ENCODE assay signal across 20 cellular contexts in the genomic region with DNA sequence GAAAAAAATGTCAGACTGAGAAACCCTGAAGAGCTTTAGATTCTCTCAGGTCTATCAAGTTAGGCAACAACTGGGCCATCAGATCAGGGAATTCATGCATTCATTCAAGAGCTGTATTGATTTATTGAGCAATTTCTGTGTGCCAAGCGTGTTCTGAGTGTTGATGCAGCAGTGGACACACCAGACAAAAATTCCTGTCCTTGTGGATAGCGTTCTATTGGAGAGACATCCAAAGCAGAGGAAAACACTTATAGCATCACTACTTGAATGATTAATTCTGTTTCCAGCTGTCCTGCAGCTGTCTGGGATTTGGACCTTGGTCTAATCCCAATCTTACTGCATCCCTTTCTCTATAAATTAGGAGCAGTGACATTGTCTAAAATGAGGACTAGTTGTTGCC.
A peak's percentile ranks its signal among the peaks of the same experiment; 100 is the strongest.
DNase-seq lines count a peak whose midpoint lies in the region; ATAC-seq and TF ChIP-seq lines count a peak whose summit lies in the region.
"Had no signal": no experiment of that assay in that cellular context is flagged by ENCODE, and none has a peak within 500 bp of the region (broad histone marks: within the 10 kb centered on the region; RNA-seq: fewer than 3 reads in every experiment).

No MANE protein-coding gene starts in this region.

- no peak overlapping the region for H3K4me3 ChIP-seq in AG10803 (ENCODE audit: low read length)
- H3K4me3 ChIP-seq in gastroesophageal sphincter = no peak overlapping the region
- no peak overlapping the region for H3K4me3 ChIP-seq in osteoblast (ENCODE audit: insufficient read depth, low read length)
- H3K4me3 ChIP-seq: GM12878, GM23338, HAP-1, MG63 had no signal

- no peak for TF ChIP-seq POLR2A in gastroesophageal sphincter (IDR thresholded peaks at IDR 0.05)

- 40 to 73% methylated on average over 1 to 2 of the region's 2 CpGs for WGBS in gastroesophageal sphincter (ENCODE audit: low coverage in 1 of 2), 2 donors

- H3K27me3 ChIP-seq in gastroesophageal sphincter (no peaks in the 10 kb centered on the region), osteoblast (ENCODE audit: insufficient read depth, low read length) (no peaks in the 10 kb centered on the region)
- H3K27me3 ChIP-seq: MG63 had no signal

- no peak for TF ChIP-seq CTCF in AG10803 (conservative IDR thresholded peaks at IDR 0.05; ENCODE audit: low read length)
- TF ChIP-seq CTCF in gastroesophageal sphincter (IDR thresholded peaks at IDR 0.05) = no peak
- TF ChIP-seq CTCF in osteoblast (IDR thresholded peaks at IDR 0.05; ENCODE audit: extremely low read depth, low read depth, low read length) = no peak

- no peaks in the 10 kb centered on the region for H3K36me3 ChIP-seq in gastroesophageal sphincter
- no peaks in the 10 kb centered on the region for H3K36me3 ChIP-seq in osteoblast (ENCODE audit: insufficient read depth, low read length)
- H3K36me3 ChIP-seq: HAP-1, MG63 had no signal

- no peaks in the 10 kb centered on the region for H4K20me1 ChIP-seq in osteoblast (ENCODE audit: insufficient read depth, low read length)

- H3K27ac ChIP-seq in gastroesophageal sphincter (peak overlapping the region in 1 of 4 donors; percentile 35), osteoblast (ENCODE audit: low read depth, low read length) (no peak overlapping the region)

- no peak overlapping the region for H3K4me2 ChIP-seq in osteoblast (ENCODE audit: insufficient read depth, low read length)
- H3K4me2 ChIP-seq: GM23338 had no signal

- peak overlapping the region; percentile 52 for H2AFZ ChIP-seq in osteoblast (ENCODE audit: low read length)
- H2AFZ ChIP-seq: GM23338 had no signal

- peak; percentile 57 for ATAC-seq in gastroesophageal sphincter
- ATAC-seq in HG03097 (IDR thresholded peaks at IDR 0.05; ENCODE audit: low FRiP score, unreplicated experiment) = no peak
- ATAC-seq in HG03108 (IDR thresholded peaks at IDR 0.05; ENCODE audit: unreplicated experiment) = no peak
- ATAC-seq: GM12878, GM23338 had no signal

- H3K79me2 ChIP-seq in osteoblast (ENCODE audit: insufficient read depth, low read length) = no peaks in the 10 kb centered on the region

- TF ChIP-seq EP300 in gastroesophageal sphincter (IDR thresholded peaks at IDR 0.05) = no peak

- H3K4me1 ChIP-seq in gastroesophageal sphincter (peaks cover 0 to 10% (median 0%) of the 10 kb centered on the region in 3 donors), osteoblast (ENCODE audit: insufficient read depth, low read length) (peaks cover 26% of the 10 kb centered on the region)
- H3K4me1 ChIP-seq: HAP-1 had no signal

- H3K9me3 ChIP-seq in gastroesophageal sphincter (no peaks in the 10 kb centered on the region), osteoblast (ENCODE audit: low read depth, low read length) (no peaks in the 10 kb centered on the region)
- H3K9me3 ChIP-seq: HAP-1, MG63 had no signal

- DNase-seq in AG10803 (ENCODE audit: low read depth) (peak; percentile 85), LHCN-M2 (ENCODE audit: low read depth) (peak; percentile 83), osteoblast (ENCODE audit: insufficient read length, low spot score, missing footprints) (no peak), GDM1 (lab: John Stamatoyannopoulos, UW) (no peak), NCI-H1092 (lab: John Stamatoyannopoulos, UW) (no peak)
- DNase-seq: CD4-positive, CD25-positive, alpha-beta regulatory T cell; COR-L47; DMS79; Kasumi-1; MG63; NCI-H1417 treated with DMSO at 0.1 percent for 48 hours; NCI-H187; NCI-H446 treated with DMSO at 0.1 percent for 48 hours; NCI-H526 treated with DMSO at 0.1 percent for 48 hours had no signal

Comparison
In these comparisons a context has a peak if more than half of its experiments do, and no peak if none do; other contexts are left out.
1. DNase-seq: peak in AG10803 (single experiment) and LHCN-M2 (single experiment); none in osteoblast (single experiment), GDM1 (single experiment) and NCI-H1092 (single experiment).